In the genomic region with DNA sequence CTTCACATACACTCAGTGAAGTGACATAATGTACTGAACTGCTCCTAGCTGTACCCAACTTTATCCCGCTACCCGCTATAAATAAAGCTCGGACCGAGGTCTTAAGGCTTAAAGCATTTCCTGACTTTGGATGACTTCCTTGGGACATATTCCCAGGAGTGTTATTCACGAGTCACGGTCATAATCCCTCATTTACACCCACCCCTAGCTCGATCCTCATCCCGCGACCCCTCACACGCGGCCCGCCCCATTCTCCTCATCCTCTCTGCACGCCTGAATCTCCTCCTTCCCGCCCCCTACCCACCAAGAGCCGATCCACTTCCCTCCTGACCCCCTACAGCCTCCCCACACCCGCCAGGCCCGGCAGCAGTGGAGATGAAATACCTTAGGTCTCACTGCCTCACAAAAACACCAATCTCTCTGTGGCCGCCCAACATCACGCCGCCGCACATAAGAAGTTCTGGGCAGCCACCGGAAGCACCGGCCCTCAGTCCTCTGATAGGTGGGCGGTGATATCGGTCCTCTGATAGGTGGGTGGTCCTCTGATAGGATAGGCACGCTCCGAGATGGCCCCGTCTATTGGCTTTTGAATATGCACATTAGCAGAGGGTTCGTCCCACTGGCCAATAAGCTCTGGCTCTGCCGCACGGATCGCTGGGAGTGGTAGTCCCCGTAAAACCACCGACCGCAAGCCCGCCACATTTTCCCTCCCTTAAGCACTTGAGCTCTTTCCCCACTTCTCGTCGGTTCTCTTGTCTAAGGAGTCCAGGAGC, we compare ENCODE assay signal across 8 cellular contexts. TPM values are rescaled to one million over a fixed set of nuclear protein-coding genes. Genes with fewer than 3 reads are reported as not detected.
DNase-seq lines count a peak whose midpoint lies in the region; ATAC-seq and TF ChIP-seq lines count a peak whose summit lies in the region.

A gene with protein sequence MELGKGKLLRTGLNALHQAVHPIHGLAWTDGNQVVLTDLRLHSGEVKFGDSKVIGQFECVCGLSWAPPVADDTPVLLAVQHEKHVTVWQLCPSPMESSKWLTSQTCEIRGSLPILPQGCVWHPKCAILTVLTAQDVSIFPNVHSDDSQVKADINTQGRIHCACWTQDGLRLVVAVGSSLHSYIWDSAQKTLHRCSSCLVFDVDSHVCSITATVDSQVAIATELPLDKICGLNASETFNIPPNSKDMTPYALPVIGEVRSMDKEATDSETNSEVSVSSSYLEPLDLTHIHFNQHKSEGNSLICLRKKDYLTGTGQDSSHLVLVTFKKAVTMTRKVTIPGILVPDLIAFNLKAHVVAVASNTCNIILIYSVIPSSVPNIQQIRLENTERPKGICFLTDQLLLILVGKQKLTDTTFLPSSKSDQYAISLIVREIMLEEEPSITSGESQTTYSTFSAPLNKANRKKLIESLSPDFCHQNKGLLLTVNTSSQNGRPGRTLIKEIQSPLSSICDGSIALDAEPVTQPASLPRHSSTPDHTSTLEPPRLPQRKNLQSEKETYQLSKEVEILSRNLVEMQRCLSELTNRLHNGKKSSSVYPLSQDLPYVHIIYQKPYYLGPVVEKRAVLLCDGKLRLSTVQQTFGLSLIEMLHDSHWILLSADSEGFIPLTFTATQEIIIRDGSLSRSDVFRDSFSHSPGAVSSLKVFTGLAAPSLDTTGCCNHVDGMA (minus strand): TSS at position 462 of the 773 bp plus-strand sequence. CDS start 7,897 bp downstream, outside the sequence.

- peak within 1 kb of the TSS; percentile 29 to 88 for H3K27ac ChIP-seq in coronary artery

- no peaks in the 10 kb centered on the region for H3K9me3 ChIP-seq in BE2C

- H3K4me3 ChIP-seq in BE2C (ENCODE audit: low read depth, low read length) (peak within 1 kb of the TSS; percentile 84), coronary artery (peak within 1 kb of the TSS; percentile 81)

- intact Hi-C loops in left colon (cut with DNase I, micrococcal nuclease), result no loop called here

- H3K27me3 ChIP-seq in BE2C, result no peaks in the 10 kb centered on the region

- peak; percentile 97 for DNase-seq in BE2C
- DNase-seq in GM19240 (ENCODE audit: insufficient read length, low spot score), result peak; percentile 81
- peak; percentile 98 to 99 for DNase-seq in NCI-H526 (lab: John Stamatoyannopoulos, UW)
- peak; percentile 95 for DNase-seq in activated CD4-positive, alpha-beta T cell treated with anti-CD3 and anti-CD28 coated beads for 48 hours
- DNase-seq in coronary artery (ENCODE audit: low spot score), result peak; percentile 98
- DNase-seq in left colon, result peak; percentile 94 to 97
- DNase-seq in stimulated activated CD4-positive, alpha-beta T cell treated with anti-CD3 and anti-CD28 coated beads, Interleukin-1b, Interleukin-23, amount 100 ng/mL, for 48 hours, result peak; percentile 96

- peaks cover 3% of the 10 kb centered on the region for H3K4me1 ChIP-seq in BE2C

- no peak for TF ChIP-seq CTCF in BE2C (IDR thresholded peaks at IDR 0.05; ENCODE audit: low read depth, low read length)
- TF ChIP-seq CTCF in coronary artery (IDR thresholded peaks at IDR 0.05), result no peak

- ATAC-seq in HG03460 (IDR thresholded peaks at IDR 0.05; ENCODE audit: unreplicated experiment) (peak; percentile 99), left colon (peak; percentile 97)

- H3K36me3 ChIP-seq in BE2C, result no peaks in the 10 kb centered on the region

RNA-seq across cellular contexts. Expression of the gene that starts here (rescaled TPM):
- polyA plus RNA-seq in BE2C (2012; ENCODE audit: insufficient read depth, insufficient read length, low read depth), result 11.6 TPM
- total RNA-seq in left colon, result 1 to 10 TPM; 3.2 to 4.2 TPM

Comparison
In these comparisons a context has a peak if more than half of its experiments do, and no peak if none do; other contexts are left out.
1. Peak in every context shown above with its lines: DNase-seq, ATAC-seq, H3K4me3 ChIP-seq and H3K27ac ChIP-seq.